ENCODE assay signal across 8 cellular contexts in genomic region chr19:10379880-10380310, GRCh38. TPM values are rescaled to one million over a fixed set of nuclear protein-coding genes. Genes with fewer than 3 reads are reported as not detected.
DNase-seq lines count a peak whose midpoint lies in the region; ATAC-seq and TF ChIP-seq lines count a peak whose summit lies in the region.

No MANE protein-coding gene starts in this region.

- H3K4me1 Mint-ChIP-seq in stimulated activated effector memory CD8-positive, alpha-beta T cell treated with anti-CD3 and anti-CD28 coated beads, Interleukin-12 subunit alpha, Interleukin-12 subunit beta, amount 100 ng/mL, for 72 hours: peaks cover 32% of the 10 kb centered on the region

- H3K4me3 ChIP-seq in WERI-Rb-1 (ENCODE audit: low read depth, low read length) (peak overlapping the region; percentile 88), hepatocyte (peak overlapping the region; percentile 63)

- H3K4me1 ChIP-seq in hepatocyte (ENCODE audit: insufficient read depth): no peaks in the 10 kb centered on the region

- no peaks in the 10 kb centered on the region for H3K9me2 ChIP-seq in hepatocyte (replicated peaks; ENCODE audit: insufficient read depth)

- H3K27ac ChIP-seq in WERI-Rb-1 (peak overlapping the region; percentile 75), hepatocyte (peak overlapping the region; percentile 62)

- 4% methylated on average over 9 of the region's 9 CpGs for WGBS in hepatocyte (ENCODE audit: low lambda C conversion rate, missing lambda C conversion rate)

- H3K4me2 ChIP-seq in hepatocyte: peak overlapping the region; percentile 92

- H3K9me3 Mint-ChIP-seq in stimulated activated effector memory CD8-positive, alpha-beta T cell treated with anti-CD3 and anti-CD28 coated beads, Interleukin-12 subunit alpha, Interleukin-12 subunit beta, amount 100 ng/mL, for 72 hours: no peaks in the 10 kb centered on the region

- TF ChIP-seq CTCF in WERI-Rb-1 (IDR thresholded peaks at IDR 0.05; ENCODE audit: low read depth, low read length) (no peak), hepatocyte (IDR thresholded peaks at IDR 0.05; ENCODE audit: poor library complexity) (no peak)

- peak overlapping the region; percentile 94 for H3K4me3 Mint-ChIP-seq in stimulated activated effector memory CD8-positive, alpha-beta T cell treated with anti-CD3 and anti-CD28 coated beads, Interleukin-12 subunit alpha, Interleukin-12 subunit beta, amount 100 ng/mL, for 72 hours

- peaks cover 13% of the 10 kb centered on the region for H3K79me2 ChIP-seq in hepatocyte

- no peaks in the 10 kb centered on the region for H3K9me3 ChIP-seq in WERI-Rb-1 (ENCODE audit: severe bottlenecking)
- H3K9me3 ChIP-seq in hepatocyte (ENCODE audit: low read depth): no peaks in the 10 kb centered on the region

- peaks cover 19% of the 10 kb centered on the region for H3K36me3 ChIP-seq in WERI-Rb-1
- H3K36me3 ChIP-seq in hepatocyte (replicated peaks; ENCODE audit: insufficient read depth, low read depth): no peaks in the 10 kb centered on the region

- ATAC-seq in stimulated activated effector memory CD8-positive, alpha-beta T cell treated with anti-CD3 and anti-CD28 coated beads, Interleukin-12 subunit alpha, Interleukin-12 subunit beta, amount 100 ng/mL, for 72 hours: peak; percentile 2
- no peak for ATAC-seq in HG02571 (IDR thresholded peaks at IDR 0.05; ENCODE audit: unreplicated experiment)

- peaks cover 54% of the 10 kb centered on the region for H3K36me3 Mint-ChIP-seq in stimulated activated effector memory CD8-positive, alpha-beta T cell treated with anti-CD3 and anti-CD28 coated beads, Interleukin-12 subunit alpha, Interleukin-12 subunit beta, amount 100 ng/mL, for 72 hours

- peak overlapping the region; percentile 97 for H3K27ac Mint-ChIP-seq in stimulated activated effector memory CD8-positive, alpha-beta T cell treated with anti-CD3 and anti-CD28 coated beads, Interleukin-12 subunit alpha, Interleukin-12 subunit beta, amount 100 ng/mL, for 72 hours

- H2AFZ ChIP-seq in hepatocyte: peak overlapping the region; percentile 77

- no peaks in the 10 kb centered on the region for H3K27me3 ChIP-seq in WERI-Rb-1 (ENCODE audit: insufficient read depth, low read depth, severe bottlenecking)
- no peaks in the 10 kb centered on the region for H3K27me3 ChIP-seq in hepatocyte

- no peaks in the 10 kb centered on the region for H4K20me1 ChIP-seq in hepatocyte (ENCODE audit: insufficient read depth, poor library complexity, severe bottlenecking)

- DNase-seq in NCI-H510A treated with DMSO at 0.1 percent for 48 hours (lab: John Stamatoyannopoulos, UW) (peak; percentile 31), NCI-H510A (lab: John Stamatoyannopoulos, UW) (no peak), WERI-Rb-1 (no peak), hepatocyte (ENCODE audit: low spot score) (no peak), AG08396 (ENCODE audit: low spot score) (no peak), cortex of kidney (lab: John Stamatoyannopoulos, UW) (no peak)
- DNase-seq in stimulated activated effector memory CD8-positive, alpha-beta T cell treated with anti-CD3 and anti-CD28 coated beads, Interleukin-12 subunit alpha, Interleukin-12 subunit beta, amount 100 ng/mL, for 72 hours (ENCODE audit: low spot score in 2 of 2): no peak

RNA-seq across cellular contexts. Expression of gene TYK2, which starts 0.5 kb away (rescaled TPM):
- 52.4 and 63.6 TPM in 2 replicates for total RNA-seq in hepatocyte
- polyA plus RNA-seq in hepatocyte: 94.3 and 108 TPM in 2 replicates

RNA-seq across cellular contexts. Expression of gene CDC37, which starts 23.4 kb away (rescaled TPM):
- total RNA-seq in hepatocyte: 124 and 144 TPM in 2 replicates
- 196 and 224 TPM in 2 replicates for polyA plus RNA-seq in hepatocyte

RNA-seq across cellular contexts. Expression of gene PDE4A, which starts 40.4 kb away (rescaled TPM):
- 1.3 and 2.8 TPM in 2 replicates for total RNA-seq in hepatocyte
- 4.3 and 5.8 TPM in 2 replicates for polyA plus RNA-seq in hepatocyte

RNA-seq across cellular contexts. Expression of gene ICAM3, which starts 40.5 kb away (rescaled TPM):
- 5.2 and 5.3 TPM in 2 replicates for total RNA-seq in hepatocyte
- 11.7 and 16.8 TPM in 2 replicates for polyA plus RNA-seq in hepatocyte

RNA-seq across cellular contexts. Expression of gene RAVER1, which starts 46.6 kb away (rescaled TPM):
- total RNA-seq in hepatocyte: 11.7 and 16.4 TPM in 2 replicates
- polyA plus RNA-seq in hepatocyte: 35.5 and 42.0 TPM in 2 replicates
